Comparison of ENCODE assay signal across 23 cellular contexts in genomic region chr19:2703691-2704216, GRCh38. TPM values are rescaled to one million over a fixed set of nuclear protein-coding genes. Genes with fewer than 3 reads are reported as not detected.
A peak's percentile ranks its signal among the peaks of the same experiment; 100 is the strongest.
DNase-seq lines count a peak whose midpoint lies in the region; ATAC-seq, FAIRE-seq and TF ChIP-seq lines count a peak whose summit lies in the region.
"Had no signal": no experiment of that assay in that cellular context is flagged by ENCODE, and none has a peak within 500 bp of the region (broad histone marks: within the 10 kb centered on the region; RNA-seq: fewer than 3 reads in every experiment).

No MANE protein-coding gene starts in this region.

- H3K27me3 ChIP-seq in K562 (ENCODE audit: control insufficient read depth in 2 of 2, insufficient read depth in 2 of 2, low read length in 2 of 2) (peaks cover 25 to 34% of the 10 kb centered on the region in 2 experiments; a peak in 4 of 5 replicates), MG63 (no peaks in the 10 kb centered on the region; the same call in none of the 2 replicates)

- no peaks in the 10 kb centered on the region for H4K20me1 ChIP-seq in K562 (replicated peaks; ENCODE audit: control insufficient read depth, insufficient read depth, low read length)

- peaks cover 0 to 8% of the 10 kb centered on the region in 2 experiments; a peak in 2 of 5 replicates for H3K4me1 ChIP-seq in K562 (replicated peaks in 1 of 2; ENCODE audit: control insufficient read depth in 2 of 2, insufficient read depth in 2 of 2, low read length in 2 of 2)
- H3K4me1 ChIP-seq: A549, BE2C had no signal

- WGBS in K562 (ENCODE audit: insufficient coverage, low coverage, missing lambda C conversion rate) = 32% methylated on average over 6 of the region's 6 CpGs

- H3K9ac ChIP-seq in K562 (ENCODE audit: insufficient read depth in 1 of 2, low read depth in 2 of 2, low read length in 2 of 2) = no peak overlapping the region

- no peak overlapping the region for H2AFZ ChIP-seq in K562 (ENCODE audit: low read depth, low read length)

- TF ChIP-seq RAD21 in K562 (CRISPR knock-in tag; conservative IDR thresholded peaks at IDR 0.05 in 1 of 2, IDR thresholded peaks at IDR 0.05 in 1 of 2) = no peak

- no peak for TF ChIP-seq POLR2A in K562 (conservative IDR thresholded peaks at IDR 0.05)

- TF ChIP-seq CTCF in natural killer cell (IDR thresholded peaks at IDR 0.05) (no peak), K562 (IDR thresholded peaks at IDR 0.05 in 2 of 3, conservative IDR thresholded peaks at IDR 0.05 in 1 of 3; ENCODE audit: insufficient read depth in 2 of 3, low read depth in 1 of 3, low read length in 3 of 3) (no peak), neural crest cell (conservative IDR thresholded peaks at IDR 0.05) (no peak)

- TF ChIP-seq EP300 in K562 (IDR thresholded peaks at IDR 0.05; ENCODE audit: low read length) = no peak

- CTCF ChIA-PET in K562 (lab: Yijun Ruan, JAX; ENCODE audit: low intra/inter-chr PET ratio) = no interaction called here

- H3K9me3 Mint-ChIP-seq in natural killer cell (no peaks in the 10 kb centered on the region), neural crest cell (no peaks in the 10 kb centered on the region)
- no peaks in the 10 kb centered on the region for H3K9me3 Mint-ChIP-seq in natural killer cell treated with Interleukin-12 subunit alpha and Interleukin-12 subunit beta and Interleukin-15 and Interleukin-18, amount 100 ng/mL, for 72 hours
- H3K9me3 Mint-ChIP-seq: CD4-positive, CD25-positive, alpha-beta regulatory T cell; HFFc6 had no signal

- H3K79me2 ChIP-seq in K562 (ENCODE audit: control insufficient read depth, insufficient read depth, low read length) = no peaks in the 10 kb centered on the region

- H3K4me3 ChIP-seq in K562 (no peak overlapping the region), MG63 (no peak overlapping the region)

- peaks cover 0 to 3% of the 10 kb centered on the region in 2 donors for H3K27me3 Mint-ChIP-seq in natural killer cell (ENCODE audit: low read depth in 2 of 2)
- H3K27me3 Mint-ChIP-seq in natural killer cell treated with Interleukin-12 subunit alpha and Interleukin-12 subunit beta and Interleukin-15 and Interleukin-18, amount 100 ng/mL, for 72 hours = no peaks in the 10 kb centered on the region
- H3K27me3 Mint-ChIP-seq in neural crest cell (ENCODE audit: low read depth) = peaks cover 38% of the 10 kb centered on the region
- H3K27me3 Mint-ChIP-seq: CD4-positive, CD25-positive, alpha-beta regulatory T cell had no signal

- no peaks in the 10 kb centered on the region for H3K9me1 ChIP-seq in K562 (ENCODE audit: control insufficient read depth, insufficient read depth, low read length)

- intact Hi-C loops in natural killer cell (cut with micrococcal nuclease) = no loop called here
- intact Hi-C loops in K562 (cut with micrococcal nuclease) = no loop called here

- no peak overlapping the region for H3K27ac ChIP-seq in K562 (ENCODE audit: extremely low read depth, low read depth, low read length)

- FAIRE-seq in K562 (lab: Jason Lieb, UNC) = no peak
- FAIRE-seq: A549, GM12878 had no signal

- no peaks in the 10 kb centered on the region for H3K36me3 Mint-ChIP-seq in natural killer cell
- H3K36me3 Mint-ChIP-seq in natural killer cell treated with Interleukin-12 subunit alpha and Interleukin-12 subunit beta and Interleukin-15 and Interleukin-18, amount 100 ng/mL, for 72 hours = no peaks in the 10 kb centered on the region
- H3K36me3 Mint-ChIP-seq in neural crest cell (ENCODE audit: low read depth) = no peaks in the 10 kb centered on the region
- H3K36me3 Mint-ChIP-seq: CD4-positive, CD25-positive, alpha-beta regulatory T cell had no signal

- H3K36me3 ChIP-seq in K562 (ENCODE audit: control insufficient read depth, insufficient read depth, low read length) = no peaks in the 10 kb centered on the region
- no peaks in the 10 kb centered on the region for H3K36me3 ChIP-seq in MG63
- H3K36me3 ChIP-seq: BE2C had no signal

- no peak overlapping the region for H3K27ac Mint-ChIP-seq in natural killer cell
- no peak overlapping the region for H3K27ac Mint-ChIP-seq in natural killer cell treated with Interleukin-12 subunit alpha and Interleukin-12 subunit beta and Interleukin-15 and Interleukin-18, amount 100 ng/mL, for 72 hours
- H3K27ac Mint-ChIP-seq in neural crest cell (ENCODE audit: unreplicated experiment) = no peak overlapping the region
- H3K27ac Mint-ChIP-seq: HFFc6 had no signal

- DNase-seq in natural killer cell (no peak), K562 (ENCODE audit: extremely low read depth in 1 of 4, low spot score in 3 of 4) (no peak), neural crest cell (ENCODE audit: low read depth, low spot score) (no peak), KBM-7 (no peak), MG63 (no peak)
- no peak for DNase-seq in natural killer cell treated with Interleukin-12 subunit alpha and Interleukin-12 subunit beta and Interleukin-15 and Interleukin-18, amount 100 ng/mL, for 72 hours (ENCODE audit: low spot score)
- DNase-seq: BE2C; CD4-positive, CD25-positive, alpha-beta regulatory T cell; COR-L47; DMS 273 treated with DMSO at 0.1 percent for 48 hours; DMS79 treated with DMSO at 0.1 percent for 48 hours; H7; HFFc6; KG1; NCI-H1417 treated with DMSO at 0.1 percent for 48 hours; NCI-H187; NCI-H748 treated with DMSO at 0.1 percent for 48 hours had no signal

- no peak overlapping the region for H3K4me2 ChIP-seq in K562 (ENCODE audit: insufficient read depth, low read length)

- in situ Hi-C loops in K562 (cut with MboI) (no loop called here), KBM-7 (cut with MboI; ENCODE audit: low pct_unique_long_range_greater_than_20kb, low sequenced_read_pairs) (no loop called here)

- BruUV-seq in K562 (replicated peaks; lab: Mats Ljungman, UMichigan) = no TSS peak

- ATAC-seq in natural killer cell = no peak
- ATAC-seq in natural killer cell treated with Interleukin-12 subunit alpha and Interleukin-12 subunit beta and Interleukin-15 and Interleukin-18, amount 100 ng/mL, for 72 hours = no peak
- ATAC-seq in K562 = no peak
- ATAC-seq in HG03378 (IDR thresholded peaks at IDR 0.05; ENCODE audit: unreplicated experiment) = no peak
- no peak for ATAC-seq in GM21526 (IDR thresholded peaks at IDR 0.05; ENCODE audit: low FRiP score, unreplicated experiment)
- ATAC-seq: A549, GM12878, Panc1 had no signal

- H3K9me3 ChIP-seq in K562 (replicated peaks; ENCODE audit: control insufficient read depth, insufficient read depth, low read depth, low read length) (no peaks in the 10 kb centered on the region), MG63 (no peaks in the 10 kb centered on the region)
- H3K9me3 ChIP-seq: A549, BE2C had no signal

- POLR2A ChIA-PET in K562 (lab: Yijun Ruan, JAX) = interaction anchor here (1.0 to 1.9 kb wide), 2 partner anchors 14 to 23 kb away, joined by 4 to 6 read pairs; no protein-coding TSS in a partner anchor

- peaks cover 0 to 12% of the 10 kb centered on the region in 2 donors for H3K4me1 Mint-ChIP-seq in natural killer cell
- peaks cover 0 to 5% of the 10 kb centered on the region in 2 donors for H3K4me1 Mint-ChIP-seq in natural killer cell treated with Interleukin-12 subunit alpha and Interleukin-12 subunit beta and Interleukin-15 and Interleukin-18, amount 100 ng/mL, for 72 hours (ENCODE audit: low read depth in 2 of 2)
- H3K4me1 Mint-ChIP-seq in neural crest cell = peaks cover 18% of the 10 kb centered on the region

- H3K4me3 Mint-ChIP-seq in natural killer cell (peak overlapping the region; percentile 4), neural crest cell (peak overlapping the region; percentile 60)
- H3K4me3 Mint-ChIP-seq in natural killer cell treated with Interleukin-12 subunit alpha and Interleukin-12 subunit beta and Interleukin-15 and Interleukin-18, amount 100 ng/mL, for 72 hours = no peak overlapping the region
- H3K4me3 Mint-ChIP-seq: HFFc6 had no signal

RNA-seq across cellular contexts. Expression of gene GNG7, which starts 1.3 kb away (rescaled TPM):
- total RNA-seq in natural killer cell (1 to 10 TPM in 2 of 3 donors, under 1 TPM in 1; 0.75 to 4.8 (median 1.5) TPM), K562 (2014; rRNA removed) (0.09 TPM in 1 of 2 replicates, not detected in the other), K562 (2014; rRNA removed; fragmentation: Illumina TruSeq; extraction: Trizol) (0.04 TPM in 1 of 2 replicates, not detected in the other), K562 (2015; rRNA removed; fragmentation: Illumina TruSeq; extraction: Trizol) (0.04 TPM in 2 replicates), K562 (2021) (0.11 and 0.20 TPM in 2 replicates), neural crest cell (13.9 and 15.1 TPM in 2 replicates)
- under 1 TPM; 0.26 to 0.59 TPM for total RNA-seq in natural killer cell treated with Interleukin-12 subunit alpha and Interleukin-12 subunit beta and Interleukin-15 and Interleukin-18, amount 100 ng/mL, for 72 hours
- 0.09 and 0.16 TPM in 2 replicates for total RNA-seq in K562 (2011; cell fraction: chromatin; rRNA removed; ENCODE audit: low replicate concordance)
- under 0.01 and 0.13 TPM in 2 replicates for total RNA-seq in K562 (2011; cell fraction: nucleolus; rRNA removed)
- 0.15 TPM in 1 of 2 replicates, not detected in the other for total RNA-seq in K562 (2011; cell fraction: nucleoplasm; rRNA removed)
- polyA plus RNA-seq in K562 (2011; rRNA removed) (0.08 and 0.12 TPM in 2 replicates), K562 (2014; fragmentation: Illumina TruSeq; extraction: Trizol) (0.04 TPM in 2 replicates), K562 (2014; fragmentation: Nextera tagmentation; extraction: Ambion mirVana) (under 1 TPM in 1 of 2 experiments, not detected in 1; 0.01 TPM), K562 (2014; rRNA removed) (0.07 TPM in 1 of 2 replicates, not detected in the other)
- 0.15 and 0.27 TPM in 2 replicates for polyA plus RNA-seq in K562 (2011; cell fraction: cytosol; rRNA removed)
- polyA plus RNA-seq in K562 (2011; cell fraction: nucleus; rRNA removed) = 0.04 and 0.22 TPM in 2 replicates
- polyA plus RNA-seq in K562 (2012) = 0.10 and 0.53 TPM in 2 replicates
- 0.03 TPM in 1 of 2 replicates, not detected in the other for polyA minus RNA-seq in K562 (2011; rRNA and poly(A)+ RNA removed)
- not detected in 2 replicates for polyA minus RNA-seq in K562 (2011; cell fraction: cytosol; rRNA and poly(A)+ RNA removed)
- not detected in 2 replicates for polyA minus RNA-seq in K562 (2011; cell fraction: nucleus; rRNA and poly(A)+ RNA removed)
- 0.20 TPM in 1 of 2 replicates, not detected in the other for total RNA-seq in MG63 (2014; rRNA removed; shearing (Covaris generic); ENCODE audit: low replicate concordance)
- total RNA-seq: NCI-H460 had no signal

RNA-seq across cellular contexts. Expression of gene DIRAS1, which starts 17.4 kb away (rescaled TPM):
- total RNA-seq in natural killer cell = under 1 TPM; 0.12 to 0.48 (median 0.18) TPM
- total RNA-seq in natural killer cell treated with Interleukin-12 subunit alpha and Interleukin-12 subunit beta and Interleukin-15 and Interleukin-18, amount 100 ng/mL, for 72 hours = not detected
- total RNA-seq in K562 (2011; cell fraction: chromatin; rRNA removed; ENCODE audit: low replicate concordance) = 5.2 and 12.7 TPM in 2 replicates
- 5.7 and 6.5 TPM in 2 replicates for total RNA-seq in K562 (2011; cell fraction: nucleolus; rRNA removed)
- total RNA-seq in K562 (2011; cell fraction: nucleoplasm; rRNA removed) = 4.3 and 5.3 TPM in 2 replicates
- 2.2 and 3.3 TPM in 2 replicates for total RNA-seq in K562 (2014; rRNA removed)
- 2.3 TPM in 2 replicates for total RNA-seq in K562 (2014; rRNA removed; fragmentation: Illumina TruSeq; extraction: Trizol)
- total RNA-seq in K562 (2015; rRNA removed; fragmentation: Illumina TruSeq; extraction: Trizol) = 2.9 and 3.3 TPM in 2 replicates
- 12.0 and 12.8 TPM in 2 replicates for total RNA-seq in K562 (2021)
- polyA plus RNA-seq in K562 (2011; rRNA removed) = 7.3 and 12.0 TPM in 2 replicates
- 8.0 and 16.3 TPM in 2 replicates for polyA plus RNA-seq in K562 (2011; cell fraction: cytosol; rRNA removed)
- 10.3 and 10.5 TPM in 2 replicates for polyA plus RNA-seq in K562 (2011; cell fraction: nucleus; rRNA removed)
- polyA plus RNA-seq in K562 (2012) = 5.1 and 7.3 TPM in 2 replicates
- polyA plus RNA-seq in K562 (2014; fragmentation: Illumina TruSeq; extraction: Trizol) = 3.8 and 4.9 TPM in 2 replicates
- polyA plus RNA-seq in K562 (2014; fragmentation: Nextera tagmentation; extraction: Ambion mirVana) = under 1 TPM; 0.11 to 0.18 TPM
- 4.7 and 6.0 TPM in 2 replicates for polyA plus RNA-seq in K562 (2014; rRNA removed)
- polyA minus RNA-seq in K562 (2011; rRNA and poly(A)+ RNA removed) = 10.2 and 11.4 TPM in 2 replicates
- 8.0 and 8.7 TPM in 2 replicates for polyA minus RNA-seq in K562 (2011; cell fraction: cytosol; rRNA and poly(A)+ RNA removed)
- polyA minus RNA-seq in K562 (2011; cell fraction: nucleus; rRNA and poly(A)+ RNA removed) = 1.8 and 2.6 TPM in 2 replicates
- total RNA-seq in neural crest cell = 19.9 and 24.4 TPM in 2 replicates
- 8.9 and 11.6 TPM in 2 replicates for total RNA-seq in MG63 (2014; rRNA removed; shearing (Covaris generic); ENCODE audit: low replicate concordance)
- total RNA-seq: CD4-positive, CD25-positive, alpha-beta regulatory T cell had no signal
- polyA plus RNA-seq: CD4-positive, CD25-positive, alpha-beta regulatory T cell had no signal

RNA-seq across cellular contexts. Expression of gene SLC39A3, which starts 36.1 kb away (rescaled TPM):
- total RNA-seq in natural killer cell (10 to 100 TPM; 14.8 to 29.4 (median 19.6) TPM), K562 (2014; rRNA removed) (161 and 172 TPM in 2 replicates), K562 (2014; rRNA removed; fragmentation: Illumina TruSeq; extraction: Trizol) (58.6 and 93.5 TPM in 2 replicates), K562 (2015; rRNA removed; fragmentation: Illumina TruSeq; extraction: Trizol) (87.1 and 91.3 TPM in 2 replicates), K562 (2021) (149 and 152 TPM in 2 replicates), neural crest cell (43.0 and 43.1 TPM in 2 replicates)
- total RNA-seq in natural killer cell treated with Interleukin-12 subunit alpha and Interleukin-12 subunit beta and Interleukin-15 and Interleukin-18, amount 100 ng/mL, for 72 hours = 10 to 100 TPM; 30.5 to 91.6 TPM
- 117 and 251 TPM in 2 replicates for total RNA-seq in K562 (2011; cell fraction: chromatin; rRNA removed; ENCODE audit: low replicate concordance)
- total RNA-seq in K562 (2011; cell fraction: nucleolus; rRNA removed) = 298 and 302 TPM in 2 replicates
- 179 and 217 TPM in 2 replicates for total RNA-seq in K562 (2011; cell fraction: nucleoplasm; rRNA removed)
- polyA plus RNA-seq in K562 (2011; rRNA removed) (127 and 145 TPM in 2 replicates), K562 (2014; fragmentation: Illumina TruSeq; extraction: Trizol) (215 and 268 TPM in 2 replicates), K562 (2014; fragmentation: Nextera tagmentation; extraction: Ambion mirVana) (1 to 10 TPM; 2.3 to 3.6 TPM), K562 (2014; rRNA removed) (165 and 173 TPM in 2 replicates)
- polyA plus RNA-seq in K562 (2011; cell fraction: cytosol; rRNA removed) = 193 and 267 TPM in 2 replicates
- 120 and 140 TPM in 2 replicates for polyA plus RNA-seq in K562 (2011; cell fraction: nucleus; rRNA removed)
- 107 and 221 TPM in 2 replicates for polyA plus RNA-seq in K562 (2012)
- 62.5 and 83.9 TPM in 2 replicates for polyA minus RNA-seq in K562 (2011; rRNA and poly(A)+ RNA removed)
- 76.8 and 77.8 TPM in 2 replicates for polyA minus RNA-seq in K562 (2011; cell fraction: cytosol; rRNA and poly(A)+ RNA removed)
- 36.1 and 44.7 TPM in 2 replicates for polyA minus RNA-seq in K562 (2011; cell fraction: nucleus; rRNA and poly(A)+ RNA removed)
- 36.4 and 42.7 TPM in 2 replicates for total RNA-seq in MG63 (2014; rRNA removed; shearing (Covaris generic); ENCODE audit: low replicate concordance)
